Comparison of ENCODE assay signal across 12 cellular contexts in the genomic region with DNA sequence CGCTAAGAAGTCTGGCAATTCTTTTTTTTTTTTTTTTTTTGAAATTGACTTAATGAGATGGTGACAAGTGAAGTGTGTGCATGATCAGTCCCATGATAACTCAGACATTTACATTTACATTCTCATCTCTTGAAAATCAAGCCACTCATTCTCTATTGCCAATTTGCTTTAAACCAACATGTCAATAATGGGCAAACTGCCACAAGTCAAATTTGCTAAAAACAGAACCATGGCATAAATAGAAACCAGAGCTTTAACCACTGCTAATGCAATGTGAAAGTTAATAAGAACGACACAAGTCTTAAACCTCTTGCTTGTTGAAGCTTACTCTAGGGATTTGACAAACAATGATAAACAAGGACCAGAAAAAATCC. TPM values are rescaled to one million over a fixed set of nuclear protein-coding genes. Genes with fewer than 3 reads are reported as not detected.
DNase-seq lines count a peak whose midpoint lies in the region; ATAC-seq, FAIRE-seq and TF ChIP-seq lines count a peak whose summit lies in the region.
"Had no signal": no experiment of that assay in that cellular context is flagged by ENCODE, and none has a peak within 500 bp of the region (broad histone marks: within the 10 kb centered on the region; RNA-seq: fewer than 3 reads in every experiment).

No MANE protein-coding gene starts in this region.

- ATAC-seq in GM19372 (IDR thresholded peaks at IDR 0.05; ENCODE audit: low read depth, unreplicated experiment) (peak; percentile 54), HG02798 (IDR thresholded peaks at IDR 0.05; ENCODE audit: poor library complexity, unreplicated experiment) (peak; percentile 51), HG03558 (IDR thresholded peaks at IDR 0.05; ENCODE audit: extremely low read depth, unreplicated experiment) (peak; percentile 37), HG03520 (IDR thresholded peaks at IDR 0.05; ENCODE audit: unreplicated experiment) (no peak)
- ATAC-seq: psoas muscle had no signal

- no peaks in the 10 kb centered on the region for H3K27me3 ChIP-seq in CD8-positive, alpha-beta memory T cell (ENCODE audit: insufficient read depth, low read length, poor library complexity, severe bottlenecking)
- H3K27me3 ChIP-seq: esophagus muscularis mucosa had no signal

- H3K27me3 Mint-ChIP-seq in CD8-positive, alpha-beta memory T cell: peaks cover 0 to 2% of the 10 kb centered on the region in 2 donors

- H3K27ac Mint-ChIP-seq in CD8-positive, alpha-beta memory T cell: no peak overlapping the region
- H3K27ac Mint-ChIP-seq: activated naive CD8-positive, alpha-beta T cell treated with anti-CD3 and anti-CD28 coated beads, Interleukin-2, amount 10 ng/mL, durations not matched to agents 7 days and 5 days had no signal

- H3K36me3 Mint-ChIP-seq in CD8-positive, alpha-beta memory T cell: no peaks in the 10 kb centered on the region
- H3K36me3 Mint-ChIP-seq: activated naive CD8-positive, alpha-beta T cell treated with anti-CD3 and anti-CD28 coated beads, Interleukin-2, amount 10 ng/mL, durations not matched to agents 7 days and 5 days had no signal

- no peaks in the 10 kb centered on the region for H3K4me1 ChIP-seq in CD8-positive, alpha-beta memory T cell (ENCODE audit: insufficient read depth, low read length)
- H3K4me1 ChIP-seq: esophagus muscularis mucosa, psoas muscle had no signal

- H3K4me3 Mint-ChIP-seq in CD8-positive, alpha-beta memory T cell: no peak overlapping the region
- H3K4me3 Mint-ChIP-seq: activated naive CD8-positive, alpha-beta T cell treated with anti-CD3 and anti-CD28 coated beads, Interleukin-2, amount 10 ng/mL, durations not matched to agents 7 days and 5 days had no signal

- peak; percentile 33 for FAIRE-seq in GM12892 (lab: Jason Lieb, UNC)

- CTCF ChIA-PET in CD8-positive, alpha-beta memory T cell (lab: Charles Lee): no interaction called here

- H3K9me3 ChIP-seq in CD8-positive, alpha-beta memory T cell (ENCODE audit: low read length): no peaks in the 10 kb centered on the region
- H3K9me3 ChIP-seq: esophagus muscularis mucosa, psoas muscle had no signal

- H3K9me3 Mint-ChIP-seq in CD8-positive, alpha-beta memory T cell: no peaks in the 10 kb centered on the region

- DNase-seq in GM12892 (ENCODE audit: insufficient read length): no peak
- DNase-seq in CD8-positive, alpha-beta memory T cell: no peak
- no peak for DNase-seq in hepatic stellate cell (ENCODE audit: low spot score)
- DNase-seq in activated CD4-positive, alpha-beta T cell treated with anti-CD3 and anti-CD28 coated beads, Interleukin-2, amount 50 U/mL, for 4 hours: no peak
- DNase-seq: activated naive CD8-positive, alpha-beta T cell treated with anti-CD3 and anti-CD28 coated beads, Interleukin-2, amount 10 ng/mL, durations not matched to agents 7 days and 5 days; psoas muscle; stimulated activated naive CD4-positive, alpha-beta T cell had no signal

- H3K4me3 ChIP-seq in CD8-positive, alpha-beta memory T cell (ENCODE audit: low read length): no peak overlapping the region
- H3K4me3 ChIP-seq: esophagus muscularis mucosa, psoas muscle had no signal

- POLR2A ChIA-PET in CD8-positive, alpha-beta memory T cell (lab: Charles Lee): no interaction called here

- no peaks in the 10 kb centered on the region for H3K36me3 ChIP-seq in CD8-positive, alpha-beta memory T cell (ENCODE audit: insufficient read depth, low read length)
- H3K36me3 ChIP-seq: esophagus muscularis mucosa had no signal

- H3K27ac ChIP-seq in CD8-positive, alpha-beta memory T cell (ENCODE audit: low read depth, low read length): no peak overlapping the region
- H3K27ac ChIP-seq: esophagus muscularis mucosa, psoas muscle had no signal

- no peaks in the 10 kb centered on the region for H3K4me1 Mint-ChIP-seq in CD8-positive, alpha-beta memory T cell

- TF ChIP-seq POLR2A in GM12892 (IDR thresholded peaks at IDR 0.05; ENCODE audit: low read depth, low read length): no peak

RNA-seq across cellular contexts. Expression of a gene that starts 12.0 kb away (rescaled TPM):
- polyA plus RNA-seq in GM12892 (2012; ENCODE audit: missing spikeins): 0.04 TPM
- not detected for total RNA-seq in CD8-positive, alpha-beta memory T cell
- not detected for polyA plus RNA-seq in CD8-positive, alpha-beta memory T cell
- total RNA-seq: activated naive CD8-positive, alpha-beta T cell treated with anti-CD3 and anti-CD28 coated beads, Interleukin-2, amount 10 ng/mL, durations not matched to agents 7 days and 5 days had no signal
